ENCODE assay signal across 17 cellular contexts in genomic region chr3:182083112-182083511, GRCh38.
"Had no signal": no experiment of that assay in that cellular context is flagged by ENCODE, and none has a peak within 500 bp of the region (broad histone marks: within the 10 kb centered on the region; RNA-seq: fewer than 3 reads in every experiment).

No MANE protein-coding gene starts in this region.

- H3K27ac Mint-ChIP-seq: activated B cell treated with CpG ODN at 0.5 μM for 24 hours; activated CD4-positive, alpha-beta T cell treated with anti-CD3 and anti-CD28 coated beads, Interleukin-2, amount 10 ng/mL, durations not matched to agents 7 days and 5 days; activated T-helper 2 cell treated with anti-CD3 and anti-CD28 coated beads, Interferon-gamma antibody, Interleukin-2, Interleukin-4, amounts not matched to agents 10 μg/mL and 5 μg/mL and 100 μg/mL, durations not matched to agents 14 hours and 24 hours and 36 hours had no signal

- H3K9me3 ChIP-seq: gastrocnemius medialis, heart right ventricle, pancreas, stomach, thoracic aorta had no signal

- DNase-seq: activated B cell treated with CpG ODN at 0.5 μM for 24 hours; activated CD4-positive, alpha-beta T cell treated with anti-CD3 and anti-CD28 coated beads, Interleukin-2, amount 10 ng/mL, durations not matched to agents 7 days and 5 days; activated CD8-positive, alpha-beta memory T cell treated with anti-CD3 and anti-CD28 coated beads for 24 hours; activated naive CD4-positive, alpha-beta T cell treated with anti-CD3 and anti-CD28 coated beads, Interleukin-2, amount 50 U/mL, for 16 hours; amygdala; gastrocnemius medialis; heart right ventricle; kidney; pancreas; retina; stomach had no signal

- FAIRE-seq: endometrium, kidney, pancreas had no signal

- H3K27ac ChIP-seq: cardiac muscle cell, gastrocnemius medialis, heart right ventricle, pancreas, skin epidermis, stomach, thoracic aorta had no signal

- H3K27me3 Mint-ChIP-seq: activated CD4-positive, alpha-beta T cell treated with anti-CD3 and anti-CD28 coated beads, Interleukin-2, amount 10 ng/mL, durations not matched to agents 7 days and 5 days had no signal

- H3K4me3 ChIP-seq: cardiac muscle cell, gastrocnemius medialis, heart right ventricle, pancreas, skin epidermis, stomach, thoracic aorta had no signal

- H3K4me1 ChIP-seq: gastrocnemius medialis, heart right ventricle, pancreas, stomach had no signal

- ATAC-seq: gastrocnemius medialis, heart right ventricle, pancreas had no signal

- H3K36me3 ChIP-seq: cardiac muscle cell, gastrocnemius medialis, heart right ventricle, pancreas, stomach, thoracic aorta had no signal

- H3K4me3 Mint-ChIP-seq: activated B cell treated with CpG ODN at 0.5 μM for 24 hours; activated CD4-positive, alpha-beta T cell treated with anti-CD3 and anti-CD28 coated beads, Interleukin-2, amount 10 ng/mL, durations not matched to agents 7 days and 5 days; neural crest cell had no signal

- H3K27me3 ChIP-seq: cardiac muscle cell, gastrocnemius medialis, heart right ventricle, stomach had no signal

- H3K4me1 Mint-ChIP-seq: activated B cell treated with CpG ODN at 0.5 μM for 24 hours; activated CD4-positive, alpha-beta T cell treated with anti-CD3 and anti-CD28 coated beads, Interleukin-2, amount 10 ng/mL, durations not matched to agents 7 days and 5 days had no signal

- H3K9me3 Mint-ChIP-seq: activated B cell treated with CpG ODN at 0.5 μM for 24 hours; activated CD4-positive, alpha-beta T cell treated with anti-CD3 and anti-CD28 coated beads, Interleukin-2, amount 10 ng/mL, durations not matched to agents 7 days and 5 days; activated T-helper 2 cell treated with anti-CD3 and anti-CD28 coated beads, Interferon-gamma antibody, Interleukin-2, Interleukin-4, amounts not matched to agents 10 μg/mL and 5 μg/mL and 100 μg/mL, durations not matched to agents 14 hours and 24 hours and 36 hours had no signal
